ENCODE assay signal across 15 cellular contexts in genomic region chr9:116042321-116042720, GRCh38.
A peak's percentile ranks its signal among the peaks of the same experiment; 100 is the strongest.
DNase-seq lines count a peak whose midpoint lies in the region; ATAC-seq and TF ChIP-seq lines count a peak whose summit lies in the region.
"Had no signal": no experiment of that assay in that cellular context is flagged by ENCODE, and none has a peak within 500 bp of the region (broad histone marks: within the 10 kb centered on the region; RNA-seq: fewer than 3 reads in every experiment).

No MANE protein-coding gene starts in this region.

- intact Hi-C loops in left ventricle myocardium inferior (cut with micrococcal nuclease) (no loop called here), cardiac septum (cut with DNase I) (no loop called here), right cardiac atrium (cut with DNase I) (no loop called here)
- intact Hi-C loops in activated CD4-positive, alpha-beta memory T cell treated with anti-CD3 and anti-CD28 coated beads for 36 hours (cut with micrococcal nuclease): no loop called here

- H3K79me2 ChIP-seq in osteoblast (ENCODE audit: insufficient read depth, low read length): no peaks in the 10 kb centered on the region

- DNase-seq in left ventricle myocardium inferior: peak; percentile 19
- DNase-seq in cardiac septum (ENCODE audit: low spot score): no peak
- peak; percentile 28 for DNase-seq in fibroblast of pulmonary artery (ENCODE audit: low read depth)
- peak; percentile 21 to 66 (median 31) for DNase-seq in right cardiac atrium
- no peak for DNase-seq in NCI-H345 (lab: John Stamatoyannopoulos, UW)
- no peak for DNase-seq in activated CD4-positive, alpha-beta memory T cell treated with anti-CD3 and anti-CD28 coated beads for 36 hours
- DNase-seq in osteoblast (ENCODE audit: insufficient read length, low spot score, missing footprints): no peak
- DNase-seq: C1 segment of cervical spinal cord; Caco-2; CD4-positive, alpha-beta memory T cell; DMS153; DND-41; GOT3; HFFc6 had no signal

- H3K4me3 ChIP-seq in left ventricle myocardium inferior: no peak overlapping the region
- H3K4me3 ChIP-seq in fibroblast of pulmonary artery (replicated peaks; ENCODE audit: low read depth, low read length): no peak overlapping the region
- H3K4me3 ChIP-seq in right cardiac atrium (ENCODE audit: low read length): no peak overlapping the region
- H3K4me3 ChIP-seq in osteoblast (ENCODE audit: insufficient read depth, low read length): no peak overlapping the region
- H3K4me3 ChIP-seq: HAP-1 had no signal

- H3K36me3 ChIP-seq in left ventricle myocardium inferior: no peaks in the 10 kb centered on the region
- no peaks in the 10 kb centered on the region for H3K36me3 ChIP-seq in osteoblast (ENCODE audit: insufficient read depth, low read length)
- H3K36me3 ChIP-seq: HAP-1 had no signal

- no peak for TF ChIP-seq CTCF in left ventricle myocardium inferior (IDR thresholded peaks at IDR 0.05; ENCODE audit: borderline replicate concordance)
- no peak for TF ChIP-seq CTCF in fibroblast of pulmonary artery (IDR thresholded peaks at IDR 0.05; ENCODE audit: low read length, missing control alignments)
- no peak for TF ChIP-seq CTCF in osteoblast (IDR thresholded peaks at IDR 0.05; ENCODE audit: extremely low read depth, low read depth, low read length)

- H3K9me3 ChIP-seq in left ventricle myocardium inferior (replicated peaks): peaks cover 11% of the 10 kb centered on the region
- no peaks in the 10 kb centered on the region for H3K9me3 ChIP-seq in right cardiac atrium (ENCODE audit: control insufficient read depth, low read length)
- no peaks in the 10 kb centered on the region for H3K9me3 ChIP-seq in osteoblast (ENCODE audit: low read depth, low read length)
- H3K9me3 ChIP-seq: HAP-1 had no signal

- CTCF ChIA-PET in activated CD4-positive, alpha-beta memory T cell treated with anti-CD3 and anti-CD28 coated beads for 36 hours (lab: Charles Lee): interaction anchor here (1.4 kb wide), 1 partner anchor 448 kb away, joined by 4 read pairs; no protein-coding TSS in a partner anchor

- H3K27ac ChIP-seq in left ventricle myocardium inferior (replicated peaks) (no peak overlapping the region), right cardiac atrium (ENCODE audit: low read length) (no peak overlapping the region), osteoblast (ENCODE audit: low read depth, low read length) (no peak overlapping the region)

- no peak overlapping the region for H2AFZ ChIP-seq in osteoblast (ENCODE audit: low read length)

- peaks cover 4% of the 10 kb centered on the region for H3K9me3 Mint-ChIP-seq in activated CD4-positive, alpha-beta memory T cell treated with anti-CD3 and anti-CD28 coated beads for 36 hours
- H3K9me3 Mint-ChIP-seq: HFFc6 had no signal

- no peaks in the 10 kb centered on the region for H4K20me1 ChIP-seq in osteoblast (ENCODE audit: insufficient read depth, low read length)

- WGBS in right cardiac atrium: 58% methylated on average over 2 of the region's 2 CpGs

- H3K4me1 Mint-ChIP-seq in activated CD4-positive, alpha-beta memory T cell treated with anti-CD3 and anti-CD28 coated beads for 36 hours (ENCODE audit: low read depth): no peaks in the 10 kb centered on the region
- H3K4me1 Mint-ChIP-seq: CD4-positive, alpha-beta memory T cell had no signal

- H3K4me1 ChIP-seq in left ventricle myocardium inferior (no peaks in the 10 kb centered on the region), right cardiac atrium (ENCODE audit: control insufficient read depth, insufficient read depth, low read length) (no peaks in the 10 kb centered on the region), osteoblast (ENCODE audit: insufficient read depth, low read length) (no peaks in the 10 kb centered on the region)
- H3K4me1 ChIP-seq: Caco-2, HAP-1 had no signal

- no peaks in the 10 kb centered on the region for H3K27me3 ChIP-seq in left ventricle myocardium inferior (ENCODE audit: low read depth)
- H3K27me3 ChIP-seq in right cardiac atrium (ENCODE audit: control insufficient read depth, insufficient read depth): no peaks in the 10 kb centered on the region
- no peaks in the 10 kb centered on the region for H3K27me3 ChIP-seq in osteoblast (ENCODE audit: insufficient read depth, low read length)

- H3K27me3 Mint-ChIP-seq in activated CD4-positive, alpha-beta memory T cell treated with anti-CD3 and anti-CD28 coated beads for 36 hours: no peaks in the 10 kb centered on the region
- H3K27me3 Mint-ChIP-seq: CD4-positive, alpha-beta memory T cell had no signal

- POLR2A ChIA-PET in activated CD4-positive, alpha-beta memory T cell treated with anti-CD3 and anti-CD28 coated beads for 36 hours (lab: Charles Lee): no interaction called here

- ATAC-seq in right cardiac atrium: peak; percentile 48 to 82

- no peaks in the 10 kb centered on the region for H3K36me3 Mint-ChIP-seq in activated CD4-positive, alpha-beta memory T cell treated with anti-CD3 and anti-CD28 coated beads for 36 hours
- H3K36me3 Mint-ChIP-seq: CD4-positive, alpha-beta memory T cell had no signal

- no peak overlapping the region for H3K4me2 ChIP-seq in osteoblast (ENCODE audit: insufficient read depth, low read length)

- H3K4me3 Mint-ChIP-seq in activated CD4-positive, alpha-beta memory T cell treated with anti-CD3 and anti-CD28 coated beads for 36 hours: no peak overlapping the region
- H3K4me3 Mint-ChIP-seq: CD4-positive, alpha-beta memory T cell; HFFc6 had no signal

- no peak overlapping the region for H3K27ac Mint-ChIP-seq in activated CD4-positive, alpha-beta memory T cell treated with anti-CD3 and anti-CD28 coated beads for 36 hours
- H3K27ac Mint-ChIP-seq: CD4-positive, alpha-beta memory T cell; HFFc6 had no signal

Comparison
In these comparisons a context has a peak if more than half of its experiments do, and no peak if none do; other contexts are left out.
1. DNase-seq: peak in left ventricle myocardium inferior (single experiment), fibroblast of pulmonary artery (single experiment) and right cardiac atrium (3 of 3); none in cardiac septum (single experiment), NCI-H345 (single experiment), activated CD4-positive, alpha-beta memory T cell treated with anti-CD3 and anti-CD28 coated beads for 36 hours (single experiment) and osteoblast (single experiment).